In the genomic region with DNA sequence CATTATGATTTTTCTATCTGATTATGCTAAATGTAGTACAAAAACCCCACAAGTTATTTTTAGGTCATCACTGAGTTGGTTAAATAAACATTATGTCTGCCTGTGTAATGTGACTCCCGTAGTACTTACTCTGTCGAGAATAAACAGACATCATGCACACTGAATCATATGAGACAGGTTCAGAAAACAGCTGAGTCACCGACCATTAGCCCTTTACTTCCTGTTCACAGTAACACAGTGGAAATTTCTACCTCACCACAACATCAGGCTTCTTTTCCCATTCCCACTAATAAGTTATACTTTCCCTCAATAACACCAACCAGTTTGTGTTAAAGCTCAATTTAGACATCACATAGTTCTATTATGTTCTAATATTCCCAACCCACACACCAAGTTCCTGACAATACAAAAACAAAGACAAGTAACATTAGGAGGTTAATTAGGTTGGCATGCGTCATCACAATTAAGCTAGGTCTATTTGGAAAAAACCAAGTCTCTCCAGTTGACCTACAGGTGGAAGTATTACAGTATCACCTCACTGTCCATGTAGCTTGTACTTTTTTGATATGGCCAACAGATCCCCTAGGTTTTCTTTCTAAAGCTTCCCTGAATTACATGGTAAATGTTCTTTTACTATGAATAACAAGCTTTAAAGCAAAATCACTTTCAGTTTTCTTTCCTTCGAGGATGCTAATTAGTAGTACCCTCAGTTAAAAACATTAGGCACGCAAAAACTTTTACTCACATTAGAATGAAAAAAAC, we compare ENCODE assay signal across 8 cellular contexts.
DNase-seq lines count a peak whose midpoint lies in the region; ATAC-seq, FAIRE-seq and TF ChIP-seq lines count a peak whose summit lies in the region.

No MANE protein-coding gene starts in this region.

- no peak overlapping the region for H2AFZ ChIP-seq in HCT116 (ENCODE audit: low read depth, low read length, poor library complexity, severe bottlenecking)

- H3K27me3 Mint-ChIP-seq in stimulated activated naive CD8-positive, alpha-beta T cell treated with anti-CD3 and anti-CD28 coated beads, Interleukin-15, Interleukin-2, amounts not matched to agents 100 ng/mL and 50 ng/mL, for 24 hours: no peaks in the 10 kb centered on the region

- peak overlapping the region; percentile 50 for H3K9ac ChIP-seq in HCT116 (ENCODE audit: low read length)

- ATAC-seq in Right ventricle myocardium inferior (peak; percentile 96), HCT116 (peak; percentile 98), RWPE2 (ENCODE audit: low read depth) (peak; percentile 100), left colon (peak; percentile 98)

- peak overlapping the region; percentile 91 for H3K27ac ChIP-seq in HCT116 (ENCODE audit: low read depth, low read length)
- peak overlapping the region; percentile 84 for H3K27ac ChIP-seq in RWPE2 (ENCODE audit: poor library complexity, severe bottlenecking)

- H3K4me1 ChIP-seq in HCT116 (ENCODE audit: control insufficient read depth in 1 of 2, insufficient read depth in 2 of 2, low read length in 2 of 2) (peaks cover 27 to 33% of the 10 kb centered on the region in 2 experiments), RWPE2 (ENCODE audit: insufficient read depth, poor library complexity, severe bottlenecking) (peaks cover 15% of the 10 kb centered on the region)

- BruUV-seq in HCT116 (replicated peaks; lab: Mats Ljungman, UMichigan): TSS peak; percentile 90

- peaks cover 22% of the 10 kb centered on the region for H3K4me1 Mint-ChIP-seq in stimulated activated naive CD8-positive, alpha-beta T cell treated with anti-CD3 and anti-CD28 coated beads, Interleukin-15, Interleukin-2, amounts not matched to agents 100 ng/mL and 50 ng/mL, for 24 hours (ENCODE audit: low read depth)

- H3K9me3 Mint-ChIP-seq in stimulated activated naive CD8-positive, alpha-beta T cell treated with anti-CD3 and anti-CD28 coated beads, Interleukin-15, Interleukin-2, amounts not matched to agents 100 ng/mL and 50 ng/mL, for 24 hours: peaks cover 8% of the 10 kb centered on the region

- no peaks in the 10 kb centered on the region for H3K9me3 ChIP-seq in HCT116 (ENCODE audit: control insufficient read depth in 1 of 2, insufficient read depth in 1 of 2, low read depth in 1 of 2, low read length in 2 of 2)
- H3K9me3 ChIP-seq in MG63: no peaks in the 10 kb centered on the region
- no peaks in the 10 kb centered on the region for H3K9me3 ChIP-seq in RWPE2 (ENCODE audit: severe bottlenecking)

- peak overlapping the region; percentile 92 for H3K27ac Mint-ChIP-seq in stimulated activated naive CD8-positive, alpha-beta T cell treated with anti-CD3 and anti-CD28 coated beads, Interleukin-15, Interleukin-2, amounts not matched to agents 100 ng/mL and 50 ng/mL, for 24 hours

- H3K27me3 ChIP-seq in HCT116 (ENCODE audit: insufficient read depth, low read length) (no peaks in the 10 kb centered on the region), MG63 (no peaks in the 10 kb centered on the region), RWPE2 (ENCODE audit: insufficient read depth, poor library complexity, severe bottlenecking) (no peaks in the 10 kb centered on the region), bronchial epithelial cell (ENCODE audit: control insufficient read depth, insufficient read depth, low read length) (no peaks in the 10 kb centered on the region)

- H3K4me3 Mint-ChIP-seq in stimulated activated naive CD8-positive, alpha-beta T cell treated with anti-CD3 and anti-CD28 coated beads, Interleukin-15, Interleukin-2, amounts not matched to agents 100 ng/mL and 50 ng/mL, for 24 hours: peak overlapping the region; percentile 59

- FAIRE-seq in bronchial epithelial cell (lab: Jason Lieb, UNC): peak; percentile 81

- H3K79me2 ChIP-seq in HCT116 (ENCODE audit: insufficient read depth, low read length): peaks cover 16% of the 10 kb centered on the region

- TF ChIP-seq RAD21 in HCT116 (IDR thresholded peaks at IDR 0.05; ENCODE audit: low read depth): peak; percentile 11; the same call in 1 of the 2 replicates

- peak overlapping the region; percentile 3 to 42; a peak in 2 of 4 replicates for H3K4me3 ChIP-seq in HCT116 (replicated peaks in 1 of 2; ENCODE audit: low read depth in 1 of 2, low read length in 2 of 2)
- H3K4me3 ChIP-seq in MG63: peak overlapping the region; percentile 38
- no peak overlapping the region for H3K4me3 ChIP-seq in RWPE2 (ENCODE audit: severe bottlenecking)
- H3K4me3 ChIP-seq in bronchial epithelial cell (ENCODE audit: low read depth, low read length): peak overlapping the region; percentile 10

- intact Hi-C loops in Right ventricle myocardium inferior (cut with DNase I) (no loop called here), cardiac septum (cut with DNase I) (no loop called here), HCT116 (cut with micrococcal nuclease) (loop anchor here (5.0 kb wide), 1 partner anchor 155 kb away; the partner anchor contains the start of gene EIF4G3), left colon (cut with DNase I, micrococcal nuclease) (no loop called here)

- POLR2A ChIA-PET in HCT116 (lab: Charles Lee): no interaction called here

- no peaks in the 10 kb centered on the region for H3K36me3 ChIP-seq in HCT116 (ENCODE audit: control insufficient read depth in 1 of 2, insufficient read depth in 2 of 2, low read length in 2 of 2)
- H3K36me3 ChIP-seq in MG63: no peaks in the 10 kb centered on the region
- H3K36me3 ChIP-seq in RWPE2 (ENCODE audit: low read depth): no peaks in the 10 kb centered on the region
- no peaks in the 10 kb centered on the region for H3K36me3 ChIP-seq in bronchial epithelial cell (ENCODE audit: control insufficient read depth, insufficient read depth, low read length)

- TF ChIP-seq CTCF in HCT116 (IDR thresholded peaks at IDR 0.05 in 2 of 3, conservative IDR thresholded peaks at IDR 0.05 in 1 of 3; ENCODE audit: borderline replicate concordance in 1 of 3, insufficient read depth in 1 of 3, low read depth in 2 of 3, low read length in 2 of 3): no peak
- no peak for TF ChIP-seq CTCF in RWPE2 (IDR thresholded peaks at IDR 0.05; ENCODE audit: poor library complexity, severe bottlenecking)
- TF ChIP-seq CTCF in bronchial epithelial cell (IDR thresholded peaks at IDR 0.05; ENCODE audit: insufficient read depth, low read length, severe bottlenecking): no peak

- peak overlapping the region; percentile 66 for H3K4me2 ChIP-seq in HCT116 (ENCODE audit: low read length)

- no peak for TF ChIP-seq POLR2A in HCT116 (IDR thresholded peaks at IDR 0.05; ENCODE audit: borderline replicate concordance, extremely low read depth, insufficient read depth, insufficient read length)

- H4K20me1 ChIP-seq in HCT116 (ENCODE audit: insufficient read depth): no peaks in the 10 kb centered on the region

- peaks cover 24% of the 10 kb centered on the region for H3K36me3 Mint-ChIP-seq in stimulated activated naive CD8-positive, alpha-beta T cell treated with anti-CD3 and anti-CD28 coated beads, Interleukin-15, Interleukin-2, amounts not matched to agents 100 ng/mL and 50 ng/mL, for 24 hours (ENCODE audit: low read depth)

- RAD21 ChIA-PET in HCT116 (lab: Charles Lee; ENCODE audit: low non-redundant PET in 1 of 2, low total read pairs in 2 of 2, uncharacterized antibody in 2 of 2, unreplicated experiment in 2 of 2): no interaction called here

- DNase-seq in Right ventricle myocardium inferior (ENCODE audit: missing footprints): no peak
- DNase-seq in cardiac septum (ENCODE audit: low spot score): no peak
- DNase-seq in HCT116 (ENCODE audit: low read depth, low spot score): peak; percentile 95
- DNase-seq in MG63: peak; percentile 72
- no peak for DNase-seq in RWPE2 (ENCODE audit: low spot score)
- DNase-seq in bronchial epithelial cell (ENCODE audit: low read depth): peak; percentile 99
- DNase-seq in left colon: peak; percentile 26 to 68

- CTCF ChIA-PET in HCT116 (lab: Charles Lee): interaction anchor here (1.1 kb wide), 1 partner anchor 173 kb away, joined by 6 read pairs; no protein-coding TSS in a partner anchor

- H3K9me2 ChIP-seq in HCT116 (ENCODE audit: insufficient read depth): no peaks in the 10 kb centered on the region; the same call in 1 of the 2 replicates

TF ChIP-seq in HCT116, 20 proteins besides CTCF, POLR2A, EP300 and RAD21 (continues in another document):
- TF ChIP-seq EGR1 (IDR thresholded peaks at IDR 0.05; ENCODE audit: low read depth) (no peak; the same call in 1 of the 2 replicates), MAX (IDR thresholded peaks at IDR 0.05) (peak; percentile 81), SP1 (IDR thresholded peaks at IDR 0.05; ENCODE audit: low read depth) (peak; percentile 97), CEBPB (IDR thresholded peaks at IDR 0.05; ENCODE audit: low read depth) (peak; percentile 73), EZH2 (IDR thresholded peaks at IDR 0.05) (no peak), TCF7L2 (IDR thresholded peaks at IDR 0.05; ENCODE audit: borderline replicate concordance, extremely low read depth, insufficient read depth, insufficient read length) (no peak), POLR2AphosphoS5 (IDR thresholded peaks at IDR 0.05; ENCODE audit: low read depth, low read length) (peak; percentile 66; the same call in 1 of the 2 replicates), ZNF274 (IDR thresholded peaks at IDR 0.05; ENCODE audit: low read depth, low read length) (no peak), JUND (IDR thresholded peaks at IDR 0.05) (peak; percentile 98), SRF (IDR thresholded peaks at IDR 0.05; ENCODE audit: low read depth) (peak; percentile 66), ZFX (IDR thresholded peaks at IDR 0.05) (no peak), FOSL1 (IDR thresholded peaks at IDR 0.05; ENCODE audit: low read depth) (peak; percentile 94), ELF1 (IDR thresholded peaks at IDR 0.05; ENCODE audit: borderline replicate concordance, low read depth) (peak; percentile 66), SIN3A (IDR thresholded peaks at IDR 0.05; ENCODE audit: low read depth) (peak; percentile 91), YY1 (IDR thresholded peaks at IDR 0.05; ENCODE audit: extremely low read depth, insufficient replicate concordance, low read depth, low read length) (peak; percentile 54), CBX3 (IDR thresholded peaks at IDR 0.05; ENCODE audit: low read depth) (peak; percentile 95), ATF3 (IDR thresholded peaks at IDR 0.05) (peak; percentile 80)

Comparison
In these comparisons a context has a peak if more than half of its experiments do, and no peak if none do; other contexts are left out.
1. DNase-seq: peak in HCT116 (single experiment), MG63 (single experiment), bronchial epithelial cell (single experiment) and left colon (2 of 2); none in Right ventricle myocardium inferior (single experiment), cardiac septum (single experiment) and RWPE2 (single experiment).
2. Peak in every context shown above with its lines, with median percentiles within 50 percentile points of each other: ATAC-seq.